In the genomic region with DNA sequence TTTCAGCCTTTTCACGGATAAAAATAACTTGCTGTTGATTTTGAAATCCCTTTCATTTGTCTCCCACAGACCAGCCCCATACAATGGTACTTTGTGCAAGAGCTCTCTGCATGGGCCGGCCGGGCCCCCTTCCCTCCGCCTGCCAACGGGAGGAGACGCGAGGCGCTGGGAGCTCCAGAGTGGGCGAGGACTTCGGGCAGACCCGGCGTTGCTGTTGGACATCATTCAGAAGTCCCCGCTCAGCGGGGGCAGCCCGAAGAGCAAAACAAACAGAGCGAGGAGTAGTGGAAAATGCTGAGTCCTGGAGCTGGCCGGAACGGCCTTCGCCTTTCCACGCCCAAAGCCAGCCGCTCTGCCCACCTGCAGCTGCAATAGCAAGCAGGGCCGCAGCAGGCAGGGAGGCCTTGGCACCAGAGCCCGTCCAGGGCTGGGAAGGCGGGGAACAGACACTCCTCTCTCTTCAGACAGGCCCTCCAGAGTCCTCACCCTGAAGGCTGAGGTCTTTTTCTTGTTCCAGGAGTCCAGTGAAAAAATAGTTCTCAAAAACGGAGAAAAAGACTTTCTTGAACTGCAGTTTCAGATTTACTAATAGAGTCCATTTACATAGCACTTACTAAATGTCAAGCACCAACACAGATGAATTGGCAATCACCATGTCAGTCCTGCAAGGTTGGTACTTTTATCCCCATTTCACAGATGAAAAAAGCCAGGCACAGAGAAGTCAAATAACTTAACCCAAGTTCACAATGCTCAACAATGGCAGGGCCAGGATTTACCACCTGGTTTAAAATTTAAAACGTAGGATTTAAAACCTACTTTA, we compare ENCODE assay signal across 9 cellular contexts.
DNase-seq lines count a peak whose midpoint lies in the region; ATAC-seq and TF ChIP-seq lines count a peak whose summit lies in the region.
"Had no signal": no experiment of that assay in that cellular context is flagged by ENCODE, and none has a peak within 500 bp of the region (broad histone marks: within the 10 kb centered on the region; RNA-seq: fewer than 3 reads in every experiment).

No MANE protein-coding gene starts in this region.

- no peaks in the 10 kb centered on the region for H3K27me3 Mint-ChIP-seq in CD8-positive, alpha-beta T cell (ENCODE audit: low read depth)

- peaks cover 25% of the 10 kb centered on the region for H3K4me1 ChIP-seq in CD8-positive, alpha-beta T cell (ENCODE audit: insufficient read depth, low read length)
- H3K4me1 ChIP-seq in endocrine pancreas (ENCODE audit: control insufficient read depth, insufficient read depth, low read length) = no peaks in the 10 kb centered on the region
- peaks cover 0 to 23% of the 10 kb centered on the region in 2 experiments; a peak in 2 of 4 replicates for H3K4me1 ChIP-seq in SK-N-SH (ENCODE audit: control insufficient read depth in 1 of 2, insufficient read depth in 2 of 2, low read depth in 1 of 2, low read length in 1 of 2)

- no peak for ATAC-seq in CD8-positive, alpha-beta T cell

- CTCF ChIA-PET in CD8-positive, alpha-beta T cell (lab: Charles Lee) = interaction anchor here (1.2 to 1.5 kb wide), 3 partner anchors 21 to 161 kb away, joined by 4 to 5 read pairs (median 5); no protein-coding TSS in a partner anchor
- CTCF ChIA-PET in SK-N-SH (lab: Yijun Ruan, JAX) = no interaction called here

- H2AFZ ChIP-seq in SK-N-SH (ENCODE audit: low read depth) = no peak overlapping the region

- peaks cover 2% of the 10 kb centered on the region for H3K9me3 Mint-ChIP-seq in CD8-positive, alpha-beta T cell

- H3K4me3 ChIP-seq in CD8-positive, alpha-beta T cell (ENCODE audit: low read depth, low read length) = no peak overlapping the region
- no peak overlapping the region for H3K4me3 ChIP-seq in endocrine pancreas (ENCODE audit: control insufficient read depth, insufficient read depth, low read length)
- H3K4me3 ChIP-seq in SK-N-SH (ENCODE audit: low read depth in 2 of 2, low read length in 1 of 2) = no peak overlapping the region

- TF ChIP-seq RAD21 in SK-N-SH (IDR thresholded peaks at IDR 0.05; ENCODE audit: low read length) = no peak

- POLR2A ChIA-PET in CD8-positive, alpha-beta T cell (lab: Charles Lee) = interaction anchor here (0.6 to 1.5 kb wide), 10 partner anchors 8 to 160 kb away, joined by 3 to 5 read pairs (median 3); no protein-coding TSS in a partner anchor
- POLR2A ChIA-PET in SK-N-SH (lab: Yijun Ruan, JAX) = no interaction called here

- H3K9me2 ChIP-seq in SK-N-SH = no peaks in the 10 kb centered on the region

- no peak overlapping the region for H3K27ac ChIP-seq in CD8-positive, alpha-beta T cell (ENCODE audit: low read depth, low read length)
- H3K27ac ChIP-seq in SK-N-SH (ENCODE audit: low read depth in 2 of 2, low read length in 1 of 2) = 0 out of 4 replicates have a peak overlapping the region, but pooled peaks of 1 of the 2 experiments have one; percentile 54

- intact Hi-C loops in CD8-positive, alpha-beta T cell (cut with DNase I, micrococcal nuclease) = loop anchor here (2.0 to 10.0 kb wide), 2 partner anchors 15 to 417 kb away; no protein-coding TSS in a partner anchor

- no peak overlapping the region for H3K4me2 ChIP-seq in SK-N-SH

- no peak for TF ChIP-seq CTCF in CD8-positive, alpha-beta T cell (IDR thresholded peaks at IDR 0.05)
- no peak for TF ChIP-seq CTCF in SK-N-SH (IDR thresholded peaks at IDR 0.05)

- peak overlapping the region; percentile 91 for H3K27ac Mint-ChIP-seq in CD8-positive, alpha-beta T cell

- no peaks in the 10 kb centered on the region for H3K27me3 ChIP-seq in CD8-positive, alpha-beta T cell (ENCODE audit: insufficient read depth, low read length)
- H3K27me3 ChIP-seq in endocrine pancreas (ENCODE audit: control insufficient read depth, insufficient read depth, low read length) (no peaks in the 10 kb centered on the region), SK-N-SH (ENCODE audit: insufficient read depth) (no peaks in the 10 kb centered on the region)

- no peak for DNase-seq in CD8-positive, alpha-beta T cell
- DNase-seq in NCI-H510A treated with DMSO at 0.1 percent for 48 hours (lab: John Stamatoyannopoulos, UW) (peak; percentile 95), occipital lobe (lab: John Stamatoyannopoulos, UW) (peak; percentile 63), GF-D8 (lab: John Stamatoyannopoulos, UW) (no peak), SK-N-SH (no peak)
- DNase-seq in stimulated activated CD4-positive, alpha-beta T cell treated with anti-CD3 and anti-CD28 coated beads, Interleukin-15, amount 100 ng/mL, for 24 hours = no peak
- no peak for DNase-seq in activated CD4-positive, alpha-beta T cell treated with anti-CD3 and anti-CD28 coated beads for 1 hour
- DNase-seq: NCI-H2171 had no signal

- 95% methylated on average over 23 of the region's 26 CpGs for WGBS in SK-N-SH (ENCODE audit: low lambda C conversion rate)

- H3K79me2 ChIP-seq in SK-N-SH (ENCODE audit: insufficient read depth) = no peaks in the 10 kb centered on the region

- H3K4me3 Mint-ChIP-seq in CD8-positive, alpha-beta T cell = no peak overlapping the region

- H3K36me3 ChIP-seq in CD8-positive, alpha-beta T cell (ENCODE audit: insufficient read depth, low read length) = peaks cover 8% of the 10 kb centered on the region
- no peaks in the 10 kb centered on the region for H3K36me3 ChIP-seq in endocrine pancreas (ENCODE audit: control insufficient read depth, insufficient read depth, low read length)
- peaks cover 5 to 8% of the 10 kb centered on the region in 2 experiments for H3K36me3 ChIP-seq in SK-N-SH (replicated peaks in 1 of 2; ENCODE audit: control insufficient read depth in 1 of 2, insufficient read depth in 2 of 2, low read length in 1 of 2)

- H3K9me3 ChIP-seq in CD8-positive, alpha-beta T cell (ENCODE audit: low read length) = no peaks in the 10 kb centered on the region
- H3K9me3 ChIP-seq in endocrine pancreas (ENCODE audit: control insufficient read depth, low read length) (no peaks in the 10 kb centered on the region), SK-N-SH (no peaks in the 10 kb centered on the region)

- TF ChIP-seq EP300 in SK-N-SH (IDR thresholded peaks at IDR 0.05; ENCODE audit: borderline replicate concordance in 1 of 2, low read depth in 1 of 2, low read length in 1 of 2) = no peak

- no peaks in the 10 kb centered on the region for H4K20me1 ChIP-seq in SK-N-SH (ENCODE audit: insufficient read depth)

- peaks cover 69% of the 10 kb centered on the region for H3K4me1 Mint-ChIP-seq in CD8-positive, alpha-beta T cell (ENCODE audit: low read depth)

- H3K36me3 Mint-ChIP-seq in CD8-positive, alpha-beta T cell = peaks cover 27% of the 10 kb centered on the region

- peak overlapping the region; percentile 55 for H3K9ac ChIP-seq in endocrine pancreas (ENCODE audit: control insufficient read depth, insufficient read depth, low read length)
- no peak overlapping the region for H3K9ac ChIP-seq in SK-N-SH

- peaks cover 18% of the 10 kb centered on the region for H3F3A ChIP-seq in SK-N-SH (replicated peaks; ENCODE audit: insufficient read depth)

TF ChIP-seq in SK-N-SH, 30 proteins besides CTCF, POLR2A, EP300 and RAD21:
- TF ChIP-seq RXRA (IDR thresholded peaks at IDR 0.05; ENCODE audit: borderline replicate concordance, low read depth) (no peak), TEAD4 (IDR thresholded peaks at IDR 0.05; ENCODE audit: borderline replicate concordance, insufficient read depth) (no peak), FOXJ3 (CRISPR knock-in tag; IDR thresholded peaks at IDR 0.05) (no peak), TAF1 (IDR thresholded peaks at IDR 0.05; ENCODE audit: borderline replicate concordance, low read depth, low read length) (no peak), SMC3 (IDR thresholded peaks at IDR 0.05; ENCODE audit: low read depth, low read length) (no peak), RCOR1 (IDR thresholded peaks at IDR 0.05; ENCODE audit: low read length) (no peak), JUND (IDR thresholded peaks at IDR 0.05) (no peak), GABPA (IDR thresholded peaks at IDR 0.05; ENCODE audit: low read depth) (no peak)
- TF ChIP-seq, protein P1, sequence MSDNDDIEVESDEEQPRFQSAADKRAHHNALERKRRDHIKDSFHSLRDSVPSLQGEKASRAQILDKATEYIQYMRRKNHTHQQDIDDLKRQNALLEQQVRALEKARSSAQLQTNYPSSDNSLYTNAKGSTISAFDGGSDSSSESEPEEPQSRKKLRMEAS (IDR thresholded peaks at IDR 0.05; ENCODE audit: low read depth) = no peak
- TF ChIP-seq, protein P2, sequence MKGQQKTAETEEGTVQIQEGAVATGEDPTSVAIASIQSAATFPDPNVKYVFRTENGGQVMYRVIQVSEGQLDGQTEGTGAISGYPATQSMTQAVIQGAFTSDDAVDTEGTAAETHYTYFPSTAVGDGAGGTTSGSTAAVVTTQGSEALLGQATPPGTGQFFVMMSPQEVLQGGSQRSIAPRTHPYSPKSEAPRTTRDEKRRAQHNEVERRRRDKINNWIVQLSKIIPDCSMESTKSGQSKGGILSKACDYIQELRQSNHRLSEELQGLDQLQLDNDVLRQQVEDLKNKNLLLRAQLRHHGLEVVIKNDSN (IDR thresholded peaks at IDR 0.05; ENCODE audit: borderline replicate concordance, low read depth) = no peak
- TF ChIP-seq, protein P3, sequence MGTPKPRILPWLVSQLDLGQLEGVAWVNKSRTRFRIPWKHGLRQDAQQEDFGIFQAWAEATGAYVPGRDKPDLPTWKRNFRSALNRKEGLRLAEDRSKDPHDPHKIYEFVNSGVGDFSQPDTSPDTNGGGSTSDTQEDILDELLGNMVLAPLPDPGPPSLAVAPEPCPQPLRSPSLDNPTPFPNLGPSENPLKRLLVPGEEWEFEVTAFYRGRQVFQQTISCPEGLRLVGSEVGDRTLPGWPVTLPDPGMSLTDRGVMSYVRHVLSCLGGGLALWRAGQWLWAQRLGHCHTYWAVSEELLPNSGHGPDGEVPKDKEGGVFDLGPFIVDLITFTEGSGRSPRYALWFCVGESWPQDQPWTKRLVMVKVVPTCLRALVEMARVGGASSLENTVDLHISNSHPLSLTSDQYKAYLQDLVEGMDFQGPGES (IDR thresholded peaks at IDR 0.05; ENCODE audit: low read depth, low read length) = no peak
TF ChIP-seq in SK-N-SH: peak in this region for 0.

Comparison
In these comparisons a context has a peak if more than half of its experiments do, and no peak if none do; other contexts are left out.
1. DNase-seq: peak in NCI-H510A treated with DMSO at 0.1 percent for 48 hours (single experiment) and occipital lobe (single experiment); none in CD8-positive, alpha-beta T cell (0 of 7), stimulated activated CD4-positive, alpha-beta T cell treated with anti-CD3 and anti-CD28 coated beads, Interleukin-15, amount 100 ng/mL, for 24 hours (single experiment), GF-D8 (single experiment), activated CD4-positive, alpha-beta T cell treated with anti-CD3 and anti-CD28 coated beads for 1 hour (single experiment) and SK-N-SH (single experiment).